In genomic region chr5:72273547-72273946, GRCh38 we compare ENCODE assay signal across 21 cellular contexts. TPM values are rescaled to one million over a fixed set of nuclear protein-coding genes. Genes with fewer than 3 reads are reported as not detected.
DNase-seq lines count a peak whose midpoint lies in the region; ATAC-seq and TF ChIP-seq lines count a peak whose summit lies in the region.
"Had no signal": no experiment of that assay in that cellular context is flagged by ENCODE, and none has a peak within 500 bp of the region (broad histone marks: within the 10 kb centered on the region; RNA-seq: fewer than 3 reads in every experiment).

No MANE protein-coding gene starts in this region.

- DNase-seq in GM23338 (ENCODE audit: low spot score) (no peak), amniotic epithelial cell (ENCODE audit: low read depth) (peak; percentile 53), iris pigment epithelial cell (ENCODE audit: low read depth) (peak; percentile 54), smooth muscle cell (lab: John Stamatoyannopoulos, UW; ENCODE audit: unreplicated experiment) (no peak), DMS 273 (lab: John Stamatoyannopoulos, UW; ENCODE audit: unreplicated experiment) (no peak), Caco-2 (no peak)
- DNase-seq: 8988T; Calu3; CD4-positive, alpha-beta T cell; CD8-positive, alpha-beta memory T cell; DMS79; EL; GDM1; GM23248; H9 had no signal

- H3K36me3 Mint-ChIP-seq in GM23338 (ENCODE audit: low read depth) (peaks cover 32% of the 10 kb centered on the region), Caco-2 (ENCODE audit: insufficient read depth, unreplicated experiment) (peaks cover 13% of the 10 kb centered on the region)

- H3K4me1 ChIP-seq in GM23338 (ENCODE audit: insufficient read depth) (no peaks in the 10 kb centered on the region; the same call in 1 of the 2 replicates), smooth muscle cell (ENCODE audit: low read depth) (no peaks in the 10 kb centered on the region), Caco-2 (0 out of 2 replicates have a peak, but pooled peaks cover 5% of the 10 kb centered on the region)

- H3K27ac Mint-ChIP-seq in GM23338 (no peak overlapping the region), Caco-2 (ENCODE audit: unreplicated experiment) (no peak overlapping the region)
- H3K27ac Mint-ChIP-seq: B cell; CD14-positive monocyte; CD4-positive, alpha-beta T cell; CD8-positive, alpha-beta memory T cell; H9 had no signal

- intact Hi-C loops in Caco-2 (cut with micrococcal nuclease; ENCODE audit: unreplicated experiment), result no loop called here

- H3K4me3 Mint-ChIP-seq in GM23338 (no peak overlapping the region), Caco-2 (ENCODE audit: unreplicated experiment) (no peak overlapping the region)
- H3K4me3 Mint-ChIP-seq: B cell; CD14-positive monocyte; CD4-positive, alpha-beta T cell; CD8-positive, alpha-beta memory T cell; H9 had no signal

- 73% methylated on average over 7 of the region's 7 CpGs for WGBS in smooth muscle cell (ENCODE audit: low lambda C conversion rate)

- no peak for TF ChIP-seq CTCF in GM23338 (conservative IDR thresholded peaks at IDR 0.05; ENCODE audit: low read depth in 2 of 2)
- TF ChIP-seq CTCF in smooth muscle cell (IDR thresholded peaks at IDR 0.05; ENCODE audit: borderline replicate concordance, insufficient read depth, poor library complexity, severe bottlenecking), result no peak
- TF ChIP-seq CTCF in Caco-2 (IDR thresholded peaks at IDR 0.05; ENCODE audit: insufficient read depth in 1 of 2, low read depth in 1 of 2, low read length in 1 of 2, severe bottlenecking in 1 of 2, unreplicated experiment in 1 of 2), result no peak

- H3K9me3 ChIP-seq in smooth muscle cell (replicated peaks; ENCODE audit: low read depth) (no peaks in the 10 kb centered on the region), Caco-2 (no peaks in the 10 kb centered on the region)

- H3K9me3 Mint-ChIP-seq in GM23338 (peaks cover 2% of the 10 kb centered on the region; the same call in 1 of the 3 replicates), Caco-2 (ENCODE audit: unreplicated experiment) (no peaks in the 10 kb centered on the region)
- H3K9me3 Mint-ChIP-seq: CD4-positive, alpha-beta T cell; CD8-positive, alpha-beta memory T cell had no signal

- H3K4me3 ChIP-seq in GM23338, result no peak overlapping the region
- no peak overlapping the region for H3K4me3 ChIP-seq in smooth muscle cell
- no peak overlapping the region for H3K4me3 ChIP-seq in Caco-2 (ENCODE audit: low read depth, low read length)
- H3K4me3 ChIP-seq: BLaER1 treated with 17β-estradiol and CSF1 and Interleukin-3, amounts not matched to agents 10 nM and 100 nM; GM12878; GM23248 had no signal

- H4K20me1 ChIP-seq in GM23338 (replicated peaks; ENCODE audit: insufficient read depth) (peaks cover 6% of the 10 kb centered on the region; the same call in 1 of the 2 replicates), smooth muscle cell (ENCODE audit: low read depth) (no peaks in the 10 kb centered on the region)

- POLR2A ChIA-PET in Caco-2 (lab: Charles Lee), result no interaction called here

- no peak overlapping the region for H3K4me2 ChIP-seq in GM23338
- H3K4me2 ChIP-seq in smooth muscle cell, result peak overlapping the region; percentile 16
- H3K4me2 ChIP-seq: BLaER1 treated with 17β-estradiol and CSF1 and Interleukin-3, amounts not matched to agents 10 nM and 100 nM had no signal

- H3F3A ChIP-seq in GM23338 (replicated peaks; ENCODE audit: low read depth) (no peaks in the 10 kb centered on the region), smooth muscle cell (ENCODE audit: low read depth) (no peaks in the 10 kb centered on the region)

- H3K27me3 Mint-ChIP-seq in GM23338 (ENCODE audit: insufficient read depth, low read depth, poor library complexity), result peaks cover 2% of the 10 kb centered on the region
- H3K27me3 Mint-ChIP-seq in Caco-2 (ENCODE audit: insufficient read depth, unreplicated experiment), result no peaks in the 10 kb centered on the region
- H3K27me3 Mint-ChIP-seq: B cell; CD4-positive, alpha-beta T cell; CD8-positive, alpha-beta memory T cell had no signal

- H3K4me1 Mint-ChIP-seq in GM23338, result peaks cover 20% of the 10 kb centered on the region; the same call in 2 of the 3 replicates
- H3K4me1 Mint-ChIP-seq in Caco-2 (ENCODE audit: low read depth, unreplicated experiment), result peaks cover 7% of the 10 kb centered on the region
- H3K4me1 Mint-ChIP-seq: CD14-positive monocyte had no signal

- H3K79me2 ChIP-seq in GM23338 (replicated peaks; ENCODE audit: insufficient read depth) (peaks cover 40% of the 10 kb centered on the region), smooth muscle cell (ENCODE audit: low read depth) (peaks cover 37% of the 10 kb centered on the region)

- H3K36me3 ChIP-seq in GM23338 (ENCODE audit: insufficient read depth) (0 out of 2 replicates have a peak, but pooled peaks cover 4% of the 10 kb centered on the region), smooth muscle cell (ENCODE audit: low read depth) (peaks cover 5% of the 10 kb centered on the region), Caco-2 (ENCODE audit: control insufficient read depth, insufficient read depth, low read length) (no peaks in the 10 kb centered on the region)

- H2AFZ ChIP-seq in GM23338, result no peak overlapping the region
- no peak overlapping the region for H2AFZ ChIP-seq in smooth muscle cell (ENCODE audit: low read depth)
- H2AFZ ChIP-seq: GM23248 had no signal

- BruUV-seq in Caco-2 (replicated peaks; lab: Mats Ljungman, UMichigan), result no TSS peak

- H3K27ac ChIP-seq in GM23338 (ENCODE audit: low read depth) (peak overlapping the region; percentile 46; the same call in 1 of the 2 replicates), smooth muscle cell (ENCODE audit: low read depth) (peak overlapping the region; percentile 45)
- H3K27ac ChIP-seq: BLaER1 treated with 17β-estradiol and CSF1 and Interleukin-3, amounts not matched to agents 10 nM and 100 nM; GM23248 had no signal

- H3K27me3 ChIP-seq in GM23338 (ENCODE audit: insufficient read depth), result no peaks in the 10 kb centered on the region
- no peaks in the 10 kb centered on the region for H3K27me3 ChIP-seq in smooth muscle cell (ENCODE audit: low read depth)
- no peaks in the 10 kb centered on the region for H3K27me3 ChIP-seq in Caco-2 (replicated peaks; ENCODE audit: control insufficient read depth, insufficient read depth, low read length)
- H3K27me3 ChIP-seq: BLaER1 treated with 17β-estradiol and CSF1 and Interleukin-3, amounts not matched to agents 10 nM and 100 nM had no signal

- H3K9ac ChIP-seq in smooth muscle cell (ENCODE audit: low read depth), result no peak overlapping the region
- H3K9ac ChIP-seq: BLaER1 treated with 17β-estradiol and CSF1 and Interleukin-3, amounts not matched to agents 10 nM and 100 nM; GM23248 had no signal

- no peak for ATAC-seq in GM23338
- no peak for ATAC-seq in HG03354 (IDR thresholded peaks at IDR 0.05; ENCODE audit: poor library complexity, severe bottlenecking, unreplicated experiment)
- ATAC-seq: GM12878, HCT116 had no signal

- H3K9me2 ChIP-seq in GM23338 (ENCODE audit: insufficient read depth), result no peaks in the 10 kb centered on the region

- CTCF ChIA-PET in Caco-2 (lab: Charles Lee), result no interaction called here

RNA-seq across cellular contexts. Expression of gene MRPS27, which starts 46.5 kb away (rescaled TPM):
- 128 and 141 TPM in 2 replicates for total RNA-seq in GM23338 (2014; rRNA removed; shearing (Covaris generic))
- 53.2 TPM in 2 replicates for polyA plus RNA-seq in GM23338 (2016; fragmentation: Nextera tagmentation; extraction: Ambion mirVana)
- 38.3 and 47.8 TPM in 2 replicates for total RNA-seq in smooth muscle cell
- 36.7 and 41.0 TPM in 2 replicates for polyA plus RNA-seq in smooth muscle cell
- total RNA-seq in Caco-2 (2022), result 71.1 and 83.8 TPM in 2 replicates

RNA-seq across cellular contexts. Expression of gene PTCD2, which starts 46.6 kb away (rescaled TPM):
- total RNA-seq in GM23338 (2014; rRNA removed; shearing (Covaris generic)), result 11.3 and 14.5 TPM in 2 replicates
- polyA plus RNA-seq in GM23338 (2016; fragmentation: Nextera tagmentation; extraction: Ambion mirVana) (4.3 and 8.8 TPM in 2 replicates), smooth muscle cell (4.7 and 6.3 TPM in 2 replicates)
- total RNA-seq in smooth muscle cell (8.5 and 10.0 TPM in 2 replicates), Caco-2 (2022) (11.6 and 12.5 TPM in 2 replicates)

Comparison
In these comparisons a context has a peak if more than half of its experiments do, and no peak if none do; other contexts are left out.
1. DNase-seq: peak in amniotic epithelial cell (single experiment) and iris pigment epithelial cell (single experiment); none in GM23338 (single experiment), smooth muscle cell (single experiment), DMS 273 (single experiment) and Caco-2 (0 of 2).